In the genomic region with DNA sequence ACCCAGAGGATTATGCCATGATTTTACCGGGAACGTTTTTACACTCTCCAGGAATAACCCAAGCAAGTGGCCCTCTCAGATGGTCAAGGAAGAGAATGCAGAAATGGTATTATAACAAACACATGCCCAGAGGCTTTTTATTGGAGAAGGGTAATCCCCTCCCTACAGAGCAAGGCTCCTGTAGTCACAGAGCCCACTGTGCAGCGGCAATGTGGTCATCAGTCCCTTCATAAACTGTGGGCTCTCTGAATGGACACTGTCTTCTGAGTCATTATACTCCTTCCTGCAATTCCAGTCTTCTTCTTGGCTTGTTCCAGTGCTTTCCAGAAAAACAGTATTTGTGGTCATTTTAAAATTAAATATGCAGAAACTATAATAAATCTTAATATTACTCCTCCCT, we compare ENCODE assay signal across 1 cellular context.
TF ChIP-seq lines count a peak whose summit lies in the region.

No MANE protein-coding gene starts in this region.

TF ChIP-seq in IMR-90, 13 proteins besides CTCF, POLR2A, EP300 and RAD21 (continued from another document):
- TF ChIP-seq, protein P1, sequence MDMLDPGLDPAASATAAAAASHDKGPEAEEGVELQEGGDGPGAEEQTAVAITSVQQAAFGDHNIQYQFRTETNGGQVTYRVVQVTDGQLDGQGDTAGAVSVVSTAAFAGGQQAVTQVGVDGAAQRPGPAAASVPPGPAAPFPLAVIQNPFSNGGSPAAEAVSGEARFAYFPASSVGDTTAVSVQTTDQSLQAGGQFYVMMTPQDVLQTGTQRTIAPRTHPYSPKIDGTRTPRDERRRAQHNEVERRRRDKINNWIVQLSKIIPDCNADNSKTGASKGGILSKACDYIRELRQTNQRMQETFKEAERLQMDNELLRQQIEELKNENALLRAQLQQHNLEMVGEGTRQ (IDR thresholded peaks at IDR 0.05; ENCODE audit: low read depth, low read length) = no peak
TF ChIP-seq in IMR-90: peak in this region for 0.
